In genomic region chr9:98974554-98974953, GRCh38 we compare ENCODE assay signal across 17 cellular contexts. TPM values are rescaled to one million over a fixed set of nuclear protein-coding genes. Genes with fewer than 3 reads are reported as not detected.
DNase-seq lines count a peak whose midpoint lies in the region; ATAC-seq, FAIRE-seq and TF ChIP-seq lines count a peak whose summit lies in the region.
"Had no signal": no experiment of that assay in that cellular context is flagged by ENCODE, and none has a peak within 500 bp of the region (broad histone marks: within the 10 kb centered on the region; RNA-seq: fewer than 3 reads in every experiment).

No MANE protein-coding gene starts in this region.

- no peak overlapping the region for H2AFZ ChIP-seq in DND-41 (ENCODE audit: low read depth, low read length)

- no peak overlapping the region for H3K9ac ChIP-seq in DND-41 (ENCODE audit: low read depth, low read length)

- H3K9me3 Mint-ChIP-seq in mesothelial cell of epicardium = no peaks in the 10 kb centered on the region
- no peaks in the 10 kb centered on the region for H3K9me3 Mint-ChIP-seq in activated naive CD8-positive, alpha-beta T cell treated with anti-CD3 and anti-CD28 coated beads for 36 hours

- no peak overlapping the region for H3K4me3 ChIP-seq in DND-41 (ENCODE audit: low read depth in 1 of 2, low read length in 2 of 2)
- no peak overlapping the region for H3K4me3 ChIP-seq in body of pancreas
- H3K4me3 ChIP-seq in pancreas = peak overlapping the region in 2 of 4 donors; percentile 28 to 31
- H3K4me3 ChIP-seq: mucosa of descending colon, prostate gland had no signal

- FAIRE-seq in pancreas (lab: Jason Lieb, UNC) = no peak
- FAIRE-seq: islet of Langerhans had no signal

- H3K27ac Mint-ChIP-seq in mesothelial cell of epicardium = no peak overlapping the region
- H3K27ac Mint-ChIP-seq in activated naive CD8-positive, alpha-beta T cell treated with anti-CD3 and anti-CD28 coated beads for 36 hours = no peak overlapping the region
- H3K27ac Mint-ChIP-seq: activated CD8-positive, alpha-beta memory T cell treated with anti-CD3 and anti-CD28 coated beads, Interleukin-2, amount 10 ng/mL, durations not matched to agents 7 days and 5 days; activated naive CD8-positive, alpha-beta T cell had no signal

- H3K27me3 ChIP-seq in DND-41 (ENCODE audit: insufficient read depth, low read length, poor library complexity) (peaks cover 15% of the 10 kb centered on the region), body of pancreas (no peaks in the 10 kb centered on the region), pancreas (no peaks in the 10 kb centered on the region)

- H3K4me3 Mint-ChIP-seq in mesothelial cell of epicardium = no peak overlapping the region
- H3K4me3 Mint-ChIP-seq in activated naive CD8-positive, alpha-beta T cell treated with anti-CD3 and anti-CD28 coated beads for 36 hours = no peak overlapping the region

- H3K36me3 Mint-ChIP-seq in mesothelial cell of epicardium = no peaks in the 10 kb centered on the region
- no peaks in the 10 kb centered on the region for H3K36me3 Mint-ChIP-seq in activated naive CD8-positive, alpha-beta T cell treated with anti-CD3 and anti-CD28 coated beads for 36 hours
- H3K36me3 Mint-ChIP-seq: activated CD8-positive, alpha-beta memory T cell treated with anti-CD3 and anti-CD28 coated beads, Interleukin-2, amount 10 ng/mL, durations not matched to agents 7 days and 5 days; activated naive CD8-positive, alpha-beta T cell; CD14-positive monocyte had no signal

- 0 out of 2 replicates have a peak overlapping the region, but pooled peaks have one; percentile 46 for H3K4me2 ChIP-seq in DND-41 (ENCODE audit: insufficient read depth, low read length)

- TF ChIP-seq CTCF in DND-41 (IDR thresholded peaks at IDR 0.05; ENCODE audit: borderline replicate concordance, extremely low read depth, low read length, poor library complexity, severe bottlenecking) = no peak
- no peak for TF ChIP-seq CTCF in body of pancreas (IDR thresholded peaks at IDR 0.05)
- TF ChIP-seq CTCF in pancreas (IDR thresholded peaks at IDR 0.05) = no peak
- TF ChIP-seq CTCF in mesothelial cell of epicardium (IDR thresholded peaks at IDR 0.05; ENCODE audit: unreplicated experiment) = no peak

- peaks cover 4% of the 10 kb centered on the region for H3K4me1 Mint-ChIP-seq in mesothelial cell of epicardium
- peaks cover 6% of the 10 kb centered on the region for H3K4me1 Mint-ChIP-seq in activated naive CD8-positive, alpha-beta T cell treated with anti-CD3 and anti-CD28 coated beads for 36 hours

- peaks cover 36% of the 10 kb centered on the region for H3K27me3 Mint-ChIP-seq in mesothelial cell of epicardium (ENCODE audit: low read depth)
- peaks cover 11% of the 10 kb centered on the region for H3K27me3 Mint-ChIP-seq in activated naive CD8-positive, alpha-beta T cell treated with anti-CD3 and anti-CD28 coated beads for 36 hours
- H3K27me3 Mint-ChIP-seq: activated naive CD8-positive, alpha-beta T cell had no signal

- no peak overlapping the region for H3K27ac ChIP-seq in DND-41 (ENCODE audit: low read length)
- H3K27ac ChIP-seq in body of pancreas = peak overlapping the region in 3 of 4 donors; percentile 60 to 71 (median 71)
- H3K27ac ChIP-seq in pancreas = peak overlapping the region in 1 of 4 donors; percentile 45
- H3K27ac ChIP-seq: SK-N-MC, WERI-Rb-1 had no signal

- no peaks in the 10 kb centered on the region for H3K79me2 ChIP-seq in DND-41 (ENCODE audit: insufficient read depth, low read length)

- no peaks in the 10 kb centered on the region for H4K20me1 ChIP-seq in DND-41 (ENCODE audit: insufficient read depth, low read length)

- H3K36me3 ChIP-seq in DND-41 (ENCODE audit: insufficient read depth, low read length) (no peaks in the 10 kb centered on the region), body of pancreas (replicated peaks in 1 of 2; ENCODE audit: insufficient read depth in 1 of 2, low read depth in 2 of 2) (no peaks in the 10 kb centered on the region), pancreas (no peaks in the 10 kb centered on the region)
- H3K36me3 ChIP-seq: prostate gland, WERI-Rb-1 had no signal

- no peak for TF ChIP-seq POLR2A in body of pancreas (IDR thresholded peaks at IDR 0.05)

- DNase-seq in DND-41 (no peak), body of pancreas (no peak), pancreas (no peak), mesothelial cell of epicardium (ENCODE audit: low spot score in 2 of 2, unreplicated experiment in 2 of 2) (no peak)
- DNase-seq in activated naive CD8-positive, alpha-beta T cell treated with anti-CD3 and anti-CD28 coated beads for 36 hours = no peak

- 43% methylated on average over 8 to 10 of the region's 10 CpGs for WGBS in body of pancreas, 2 donors
- WGBS in pancreas, 2 donors = 38 to 41% methylated on average over 9 to 10 of the region's 10 CpGs

- intact Hi-C loops in body of pancreas (cut with DNase I) = no loop called here
- intact Hi-C loops in pancreas (cut with DNase I) = no loop called here

- H3K4me1 ChIP-seq in DND-41 (ENCODE audit: insufficient read depth, low read length) = peaks cover 7% of the 10 kb centered on the region
- H3K4me1 ChIP-seq in body of pancreas = peaks cover 57% of the 10 kb centered on the region
- peaks cover 20 to 25% (median 22%) of the 10 kb centered on the region in 3 donors for H3K4me1 ChIP-seq in pancreas
- H3K4me1 ChIP-seq: prostate gland had no signal

- H3K9me3 ChIP-seq in DND-41 (ENCODE audit: insufficient read depth, low read length, severe bottlenecking) (no peaks in the 10 kb centered on the region), body of pancreas (no peaks in the 10 kb centered on the region), pancreas (no peaks in the 10 kb centered on the region)
- H3K9me3 ChIP-seq: mucosa of descending colon, prostate gland had no signal

- ATAC-seq in DND-41 (ENCODE audit: insufficient read depth, low read depth) = no peak
- ATAC-seq in HG02943 (IDR thresholded peaks at IDR 0.05; ENCODE audit: low read depth, unreplicated experiment) = peak; percentile 22
- peak; percentile 2 for ATAC-seq in body of pancreas
- ATAC-seq in pancreas = peak; percentile 1 to 9 (median 6)
- no peak for ATAC-seq in GM21423 (IDR thresholded peaks at IDR 0.05; ENCODE audit: unreplicated experiment)
- no peak for ATAC-seq in GM18502 (IDR thresholded peaks at IDR 0.05; ENCODE audit: poor library complexity, unreplicated experiment)

RNA-seq across cellular contexts. Expression of gene COL15A1, which starts 30.8 kb away (rescaled TPM):
- 10 to 100 TPM in 1 of 2 donors, 1 to 10 TPM in 1; 6.7 to 55.4 TPM for total RNA-seq in body of pancreas
- 10 to 100 TPM in 4 of 6 donors, 1 to 10 TPM in 2; 9.4 to 43.4 (median 19.4) TPM for total RNA-seq in pancreas
- 1 to 10 TPM; 6.7 to 7.0 TPM for polyA plus RNA-seq in pancreas
- 42.4 to 51.0 TPM (median 50.1 TPM) in 3 replicates for total RNA-seq in mesothelial cell of epicardium
- total RNA-seq in activated naive CD8-positive, alpha-beta T cell treated with anti-CD3 and anti-CD28 coated beads for 36 hours = under 1 TPM in 1 of 2 experiments, not detected in 1; 0.06 TPM
- total RNA-seq: HT-29 had no signal

Comparison
In these comparisons a context has a peak if more than half of its experiments do, and no peak if none do; other contexts are left out.
1. ATAC-seq: peak in HG02943 (single experiment), body of pancreas (single experiment) and pancreas (4 of 4); none in DND-41 (single experiment), GM21423 (single experiment) and GM18502 (single experiment).
2. RNA of gene COL15A1, which starts 30.8 kb away (total RNA-seq): 6.7 to 55.4 TPM in body of pancreas, 42.4 to 51.0 TPM in mesothelial cell of epicardium and 9.4 to 43.4 TPM in pancreas; 0.06 TPM in activated naive CD8-positive, alpha-beta T cell treated with anti-CD3 and anti-CD28 coated beads for 36 hours; every median in the first group is over 4 times any median in the second.